ENCODE assay signal across 9 cellular contexts in the genomic region with DNA sequence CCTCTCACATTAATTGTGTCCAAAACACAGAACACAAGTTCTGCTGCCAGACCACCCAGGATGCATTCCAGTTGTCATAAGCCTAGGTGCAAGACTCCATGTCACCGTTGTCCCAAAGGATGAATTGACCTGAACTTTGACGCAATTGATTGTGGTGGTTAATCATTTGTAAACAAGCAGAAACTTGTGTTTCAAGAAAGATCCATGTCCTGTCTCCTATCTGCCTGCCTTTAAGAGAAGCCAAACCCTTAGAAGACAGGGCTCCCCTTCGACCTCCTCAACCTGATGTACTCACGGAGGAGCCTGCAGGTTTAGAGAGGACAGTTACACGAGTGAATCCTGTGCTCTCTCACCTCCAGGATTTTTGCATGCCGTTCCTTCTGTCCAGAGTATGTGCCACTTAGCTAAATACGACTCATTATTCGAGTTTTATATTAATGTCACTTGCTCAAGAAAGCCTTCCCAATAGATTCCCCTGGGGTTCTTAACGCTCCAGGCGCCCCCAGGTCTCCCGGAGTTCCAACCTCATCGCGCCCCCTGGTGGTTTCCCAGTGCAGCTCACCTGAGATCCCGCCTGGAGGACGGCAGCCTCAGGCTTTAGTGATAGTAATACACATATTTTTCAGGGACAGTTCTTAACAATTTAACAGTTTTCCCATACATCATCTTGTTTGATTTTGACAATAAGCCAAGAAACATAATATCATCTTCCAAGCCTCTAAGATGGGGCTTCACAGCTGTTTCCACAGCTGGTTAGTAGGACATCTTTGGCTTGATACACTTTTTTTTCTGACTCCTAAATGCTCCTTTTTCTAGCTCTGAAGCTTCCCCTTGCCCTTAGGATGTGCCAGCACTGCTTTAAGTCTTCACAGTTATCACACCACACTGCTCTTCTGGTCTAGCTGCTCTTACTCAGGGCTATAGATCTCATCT. TPM values are rescaled to one million over a fixed set of nuclear protein-coding genes. Genes with fewer than 3 reads are reported as not detected.
DNase-seq lines count a peak whose midpoint lies in the region; ATAC-seq, FAIRE-seq and TF ChIP-seq lines count a peak whose summit lies in the region.
"Had no signal": no experiment of that assay in that cellular context is flagged by ENCODE, and none has a peak within 500 bp of the region (broad histone marks: within the 10 kb centered on the region; RNA-seq: fewer than 3 reads in every experiment).

No MANE protein-coding gene starts in this region.

- H3K9me3 ChIP-seq in Caco-2 (no peaks in the 10 kb centered on the region), GM12878 (replicated peaks; ENCODE audit: control insufficient read depth, insufficient read depth, low read length) (no peaks in the 10 kb centered on the region), lower lobe of right lung (no peaks in the 10 kb centered on the region), gastrocnemius medialis (no peaks in the 10 kb centered on the region)

- H4K20me1 ChIP-seq in GM12878 (ENCODE audit: control insufficient read depth, insufficient read depth) = no peaks in the 10 kb centered on the region

- ATAC-seq in GM12878 = no peak
- peak; percentile 36 to 59 for ATAC-seq in lower lobe of right lung
- ATAC-seq in gastrocnemius medialis = no peak

- CTCF ChIA-PET in Caco-2 (lab: Charles Lee) (no interaction called here), GM12878 (lab: Yijun Ruan, JAX) (interaction anchor here (1.0 to 4.6 kb wide), 9 partner anchors 12 to 178 kb away, joined by 3 to 35 read pairs (median 4); no protein-coding TSS in a partner anchor)

- 19% methylated on average over 15 of the region's 15 CpGs for WGBS in GM12878 (ENCODE audit: insufficient coverage, insufficient replicate concordance, low lambda C conversion rate, missing lambda C conversion rate)

- no peak overlapping the region for H3K27ac Mint-ChIP-seq in Caco-2 (ENCODE audit: unreplicated experiment)

- no peaks in the 10 kb centered on the region for H3K36me3 Mint-ChIP-seq in Caco-2 (ENCODE audit: insufficient read depth, unreplicated experiment)

- SMC1A ChIA-PET in GM12878 (lab: Charles Lee; ENCODE audit: uncharacterized antibody, unreplicated experiment) = interaction anchor here (2.1 kb wide), 1 partner anchor 135 kb away, joined by 16 read pairs; no protein-coding TSS in a partner anchor

- RAD21 ChIA-PET in GM12878 (lab: Charles Lee; ENCODE audit: unreplicated experiment) = interaction anchor here (1.1 kb wide), 1 partner anchor 136 kb away, joined by 5 read pairs; no protein-coding TSS in a partner anchor

- TF ChIP-seq POLR2A in GM12878 (IDR thresholded peaks at IDR 0.05; ENCODE audit: low read depth, low read length) (no peak), gastrocnemius medialis (IDR thresholded peaks at IDR 0.05) (no peak)

- no peak for TF ChIP-seq EP300 in GM12878 (IDR thresholded peaks at IDR 0.05; ENCODE audit: borderline replicate concordance in 1 of 2, control insufficient read depth in 1 of 2, low read depth in 2 of 2, low read length in 2 of 2)

- H3K27me3 ChIP-seq in Caco-2 (replicated peaks; ENCODE audit: control insufficient read depth, insufficient read depth, low read length) (no peaks in the 10 kb centered on the region), GM12878 (replicated peaks in 1 of 2; ENCODE audit: control insufficient read depth in 2 of 2, insufficient read depth in 2 of 2, low read length in 1 of 2) (no peaks in the 10 kb centered on the region), lower lobe of right lung (ENCODE audit: low read depth) (no peaks in the 10 kb centered on the region), gastrocnemius medialis (no peaks in the 10 kb centered on the region)

- BruUV-seq in Caco-2 (replicated peaks; lab: Mats Ljungman, UMichigan) (no TSS peak), GM12878 (replicated peaks; lab: Mats Ljungman, UMichigan) (no TSS peak)

- H3K27ac ChIP-seq in GM12878 (ENCODE audit: control insufficient read depth, insufficient read depth) (no peak overlapping the region), lower lobe of right lung (no peak overlapping the region), gastrocnemius medialis (no peak overlapping the region)

- H3K79me2 ChIP-seq in GM12878 (ENCODE audit: control insufficient read depth, insufficient read depth, low read length) = no peaks in the 10 kb centered on the region

- H3K4me3 ChIP-seq in Caco-2 (ENCODE audit: low read depth, low read length) (no peak overlapping the region), GM12878 (no peak overlapping the region), lower lobe of right lung (no peak overlapping the region), gastrocnemius medialis (no peak overlapping the region)

- no peak for TF ChIP-seq RAD21 in GM12878 (IDR thresholded peaks at IDR 0.05; ENCODE audit: insufficient read depth, low read depth, low read length)

- H3K4me3 Mint-ChIP-seq in Caco-2 (ENCODE audit: unreplicated experiment) = no peak overlapping the region

- peaks cover 6% of the 10 kb centered on the region; the same call in 1 of the 2 replicates for H3K4me1 ChIP-seq in Caco-2
- no peaks in the 10 kb centered on the region for H3K4me1 ChIP-seq in GM12878 (ENCODE audit: control insufficient read depth, insufficient read depth, low read length)
- H3K4me1 ChIP-seq in lower lobe of right lung = no peaks in the 10 kb centered on the region
- no peaks in the 10 kb centered on the region for H3K4me1 ChIP-seq in gastrocnemius medialis

- no peak overlapping the region for H3K4me2 ChIP-seq in GM12878 (ENCODE audit: control insufficient read depth, insufficient read depth)

- peaks cover 18% of the 10 kb centered on the region for H3K4me1 Mint-ChIP-seq in Caco-2 (ENCODE audit: low read depth, unreplicated experiment)

- H3K9ac ChIP-seq in GM12878 (ENCODE audit: control insufficient read depth, insufficient read depth, low read length) = no peak overlapping the region

- H3K9me3 Mint-ChIP-seq in Caco-2 (ENCODE audit: unreplicated experiment) = no peaks in the 10 kb centered on the region

- intact Hi-C loops in Caco-2 (cut with micrococcal nuclease; ENCODE audit: unreplicated experiment) = no loop called here
- intact Hi-C loops in GM12878 (cut with micrococcal nuclease; ENCODE audit: unreplicated experiment) = no loop called here
- intact Hi-C loops in lower lobe of right lung (cut with DNase I) = no loop called here
- intact Hi-C loops in gastrocnemius medialis (cut with DNase I; ENCODE audit: low total_unique reads) = no loop called here

- TF ChIP-seq CTCF in Caco-2 (IDR thresholded peaks at IDR 0.05; ENCODE audit: insufficient read depth in 1 of 2, low read depth in 1 of 2, low read length in 1 of 2, severe bottlenecking in 1 of 2, unreplicated experiment in 1 of 2) = peak; percentile 19 to 49
- TF ChIP-seq CTCF in GM12878 (IDR thresholded peaks at IDR 0.05 in 2 of 3, conservative IDR thresholded peaks at IDR 0.05 in 1 of 3; ENCODE audit: control insufficient read depth in 2 of 3, extremely low read depth in 1 of 3, insufficient read depth in 1 of 3, low read depth in 3 of 3, low read length in 3 of 3) = peak in 2 of 3 experiments; percentile 38 to 41; a peak in 5 of 6 replicates
- TF ChIP-seq CTCF in lower lobe of right lung (IDR thresholded peaks at IDR 0.05) = peak; percentile 51
- peak in 1 of 5 experiments; percentile 11 for TF ChIP-seq CTCF in gastrocnemius medialis (IDR thresholded peaks at IDR 0.05 in 4 of 5, conservative IDR thresholded peaks at IDR 0.05 in 1 of 5)

- no peaks in the 10 kb centered on the region for H3K27me3 Mint-ChIP-seq in Caco-2 (ENCODE audit: insufficient read depth, unreplicated experiment)

- H2AFZ ChIP-seq in GM12878 (ENCODE audit: control insufficient read depth, low read depth, low read length) = no peak overlapping the region

- in situ Hi-C loops in GM12878 (cut with MboI) = no loop called here
- in situ Hi-C loops in gastrocnemius medialis (cut with MboI; ENCODE audit: low sequenced_read_pairs in 4 of 4) = no loop called here

- FAIRE-seq in GM12878 (lab: Jason Lieb, UNC) = no peak
- FAIRE-seq in GM19239 (lab: Jason Lieb, UNC) = no peak

- H3K36me3 ChIP-seq in Caco-2 (ENCODE audit: control insufficient read depth, insufficient read depth, low read length) (no peaks in the 10 kb centered on the region), GM12878 (ENCODE audit: control insufficient read depth in 2 of 2, insufficient read depth in 2 of 2, low read length in 1 of 2) (no peaks in the 10 kb centered on the region), lower lobe of right lung (no peaks in the 10 kb centered on the region), gastrocnemius medialis (no peaks in the 10 kb centered on the region)

- peak in 1 of 2 experiments; percentile 45 for DNase-seq in Caco-2
- peak; percentile 29 for DNase-seq in HCEC 1CT
- DNase-seq in GM12878 (ENCODE audit: low read depth, low spot score) = no peak
- DNase-seq in lower lobe of right lung = peak; percentile 51
- DNase-seq in cerebellar cortex (ENCODE audit: low spot score) = no peak
- DNase-seq in GM19239 (ENCODE audit: insufficient read length, low spot score) = no peak
- DNase-seq in gastrocnemius medialis = no peak
- no peak for DNase-seq in SHP77 treated with DMSO at 0.1 percent for 48 hours (lab: John Stamatoyannopoulos, UW)
- DNase-seq: foreskin melanocyte had no signal

- POLR2A ChIA-PET in Caco-2 (lab: Charles Lee) = no interaction called here
- POLR2A ChIA-PET in GM12878 (lab: Charles Lee) = no interaction called here

TF ChIP-seq in GM12878, 131 proteins besides CTCF, POLR2A, EP300 and RAD21 (continues in another document):
- TF ChIP-seq BRCA1 (IDR thresholded peaks at IDR 0.05; ENCODE audit: low read depth, low read length) (no peak), MEF2A (IDR thresholded peaks at IDR 0.05; ENCODE audit: insufficient read depth, low read depth, low read length) (no peak), RELA (IDR thresholded peaks at IDR 0.05; ENCODE audit: borderline replicate concordance, partially characterized antibody) (no peak)

RNA-seq across cellular contexts. Expression of a gene that starts 2.4 kb away (rescaled TPM):
- not detected in 2 replicates for total RNA-seq in Caco-2 (2022)
- total RNA-seq in GM12878 (2013; cell fraction: nucleolus; rRNA removed) = not detected in 2 replicates
- total RNA-seq in GM12878 (2014; rRNA removed) = not detected in 2 replicates
- not detected in 2 replicates for total RNA-seq in GM12878 (2014; rRNA removed; fragmentation: Illumina TruSeq; extraction: Trizol)
- not detected in 2 replicates for total RNA-seq in GM12878 (2021)
- not detected for polyA plus RNA-seq in GM12878 (2011; ENCODE audit: low read depth)
- not detected in 2 replicates for polyA plus RNA-seq in GM12878 (2011; rRNA removed)
- polyA plus RNA-seq in GM12878 (2011; cell fraction: cytosol; rRNA removed) = not detected in 2 replicates
- polyA plus RNA-seq in GM12878 (2011; cell fraction: nucleus; rRNA removed) = not detected in 2 replicates
- polyA plus RNA-seq in GM12878 (2012) = not detected in 2 replicates
- not detected in 2 replicates for polyA plus RNA-seq in GM12878 (2014; fragmentation: Illumina TruSeq; extraction: Trizol)
- not detected for polyA plus RNA-seq in GM12878 (2014; fragmentation: Nextera tagmentation; extraction: Ambion mirVana)
- not detected in 2 replicates for polyA plus RNA-seq in GM12878 (2014; rRNA removed)
- not detected for polyA plus RNA-seq in GM12878 (2016; fragmentation: Nextera tagmentation; extraction: Ambion mirVana)
- polyA minus RNA-seq in GM12878 (2011; rRNA and poly(A)+ RNA removed) = not detected in 2 replicates
- polyA minus RNA-seq in GM12878 (2011; cell fraction: cytosol; rRNA and poly(A)+ RNA removed) = not detected in 2 replicates
- not detected in 2 replicates for polyA minus RNA-seq in GM12878 (2011; cell fraction: nucleus; rRNA and poly(A)+ RNA removed)
- 1.2 TPM for total RNA-seq in lower lobe of right lung
- 1 to 10 TPM in 1 of 4 donors, under 1 TPM in 1, not detected in 2; 0.68 to 1.5 TPM for total RNA-seq in gastrocnemius medialis

Comparison
In these comparisons a context has a peak if more than half of its experiments do, and no peak if none do; other contexts are left out.
1. DNase-seq: peak in HCEC 1CT (single experiment) and lower lobe of right lung (single experiment); none in GM12878 (single experiment), cerebellar cortex (single experiment), GM19239 (single experiment), gastrocnemius medialis (0 of 2) and SHP77 treated with DMSO at 0.1 percent for 48 hours (single experiment).
2. ATAC-seq: peak in lower lobe of right lung (2 of 2); none in GM12878 (single experiment) and gastrocnemius medialis (0 of 2).